In the genomic region with DNA sequence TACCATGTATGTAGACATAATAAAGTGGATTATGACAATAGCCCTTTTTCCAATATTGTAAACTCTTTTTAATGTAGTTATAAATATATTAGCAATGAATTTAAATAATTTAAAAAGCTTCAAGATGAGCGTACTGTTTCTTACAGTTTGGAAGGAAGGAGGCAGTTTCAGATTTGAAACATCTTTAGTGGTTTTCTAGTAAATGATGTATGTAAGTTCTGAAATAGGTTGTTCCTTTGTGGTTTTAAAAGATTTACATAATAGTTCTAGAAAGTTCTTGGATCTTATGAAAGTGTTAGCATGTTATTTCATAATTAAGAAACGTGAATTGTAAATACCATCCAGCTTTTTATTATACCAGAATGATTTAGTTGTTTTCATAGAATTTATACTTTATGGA, we compare ENCODE assay signal across 14 cellular contexts. TPM values are rescaled to one million over a fixed set of nuclear protein-coding genes. Genes with fewer than 3 reads are reported as not detected.
DNase-seq lines count a peak whose midpoint lies in the region; ATAC-seq and TF ChIP-seq lines count a peak whose summit lies in the region.
"Had no signal": no experiment of that assay in that cellular context is flagged by ENCODE, and none has a peak within 500 bp of the region (broad histone marks: within the 10 kb centered on the region; RNA-seq: fewer than 3 reads in every experiment).

No MANE protein-coding gene starts in this region.

- intact Hi-C loops in left colon (cut with DNase I, micrococcal nuclease): no loop called here

- no peak overlapping the region for H3K4me3 Mint-ChIP-seq in type B pancreatic cell
- H3K4me3 Mint-ChIP-seq: activated T-cell treated with anti-CD3 and anti-CD28 coated beads, Interleukin-2, amount 50 U/mL, for 24 hours; central memory CD8-positive, alpha-beta T cell; IgD-negative memory B cell; WTC11 had no signal

- peak; percentile 13 for DNase-seq in GM12865 (ENCODE audit: low read depth)
- DNase-seq in NOMO-1 treated with dmso at 0.1 percent for 144 hours (lab: John Stamatoyannopoulos, UW; ENCODE audit: unreplicated experiment): no peak
- DNase-seq in type B pancreatic cell (ENCODE audit: extremely low spot score, unreplicated experiment): no peak
- no peak for DNase-seq in middle frontal gyrus (ENCODE audit: extremely low spot score, low spot score)
- no peak for DNase-seq in left colon
- DNase-seq: activated T-cell treated with anti-CD3 and anti-CD28 coated beads, Interleukin-2, amount 50 U/mL, for 24 hours; NCI-H1092 had no signal

- H3K4me3 ChIP-seq in GM12865 (ENCODE audit: low read depth, low read length): no peak overlapping the region

- ATAC-seq in GM18909 (IDR thresholded peaks at IDR 0.05; ENCODE audit: poor library complexity, unreplicated experiment): peak; percentile 61
- ATAC-seq in HG02588 (IDR thresholded peaks at IDR 0.05; ENCODE audit: unreplicated experiment): peak; percentile 46
- ATAC-seq in HG03159 (IDR thresholded peaks at IDR 0.05; ENCODE audit: unreplicated experiment): peak; percentile 73
- no peak for ATAC-seq in left colon
- ATAC-seq: WTC11 had no signal

- H3K36me3 Mint-ChIP-seq in type B pancreatic cell: peaks cover 6% of the 10 kb centered on the region

- no peaks in the 10 kb centered on the region for H3K9me3 Mint-ChIP-seq in type B pancreatic cell
- H3K9me3 Mint-ChIP-seq: activated T-cell treated with anti-CD3 and anti-CD28 coated beads, Interleukin-2, amount 50 U/mL, for 24 hours; central memory CD8-positive, alpha-beta T cell; IgD-negative memory B cell; WTC11 had no signal

- TF ChIP-seq CTCF in GM12865 (IDR thresholded peaks at IDR 0.05; ENCODE audit: insufficient read depth, low read depth, low read length, missing control alignments): no peak
- TF ChIP-seq CTCF in type B pancreatic cell (conservative IDR thresholded peaks at IDR 0.05): no peak

- no peak overlapping the region for H3K27ac Mint-ChIP-seq in type B pancreatic cell
- H3K27ac Mint-ChIP-seq: progenitor cell of endocrine pancreas, WTC11 had no signal

- H3K27me3 Mint-ChIP-seq in type B pancreatic cell: no peaks in the 10 kb centered on the region
- H3K27me3 Mint-ChIP-seq: activated T-cell treated with anti-CD3 and anti-CD28 coated beads, Interleukin-2, amount 50 U/mL, for 24 hours; central memory CD8-positive, alpha-beta T cell; IgD-negative memory B cell; progenitor cell of endocrine pancreas had no signal

- H3K4me1 Mint-ChIP-seq in type B pancreatic cell (ENCODE audit: unreplicated experiment): no peaks in the 10 kb centered on the region
- H3K4me1 Mint-ChIP-seq: central memory CD8-positive, alpha-beta T cell; WTC11 had no signal

RNA-seq across cellular contexts. Expression of gene DNAJC19, which starts 16.0 kb away (rescaled TPM):
- total RNA-seq in type B pancreatic cell (ENCODE audit: low replicate concordance) (42.4 and 46.3 TPM in 2 replicates), left colon (10 to 100 TPM; 30.3 to 32.3 TPM)
